In genomic region chr4:122516376-122516775, GRCh38 we compare ENCODE assay signal across 9 cellular contexts. TPM values are rescaled to one million over a fixed set of nuclear protein-coding genes. Genes with fewer than 3 reads are reported as not detected.
"Had no signal": no experiment of that assay in that cellular context is flagged by ENCODE, and none has a peak within 500 bp of the region (broad histone marks: within the 10 kb centered on the region; RNA-seq: fewer than 3 reads in every experiment).

No MANE protein-coding gene starts in this region.

- H3K27ac ChIP-seq: GM23248 had no signal

- H3K4me3 ChIP-seq: GM23248, HAP-1 had no signal

- H3K36me3 ChIP-seq: HAP-1 had no signal

- H3K4me1 ChIP-seq: HAP-1 had no signal

- DNase-seq: GM23248, GOT3, H7, IMR-90 had no signal

- FAIRE-seq: HTR-8/SVneo had no signal

- H2AFZ ChIP-seq: GM23248 had no signal

- H3K9ac ChIP-seq: GM23248 had no signal

- H3K9me3 ChIP-seq: HAP-1 had no signal

- ATAC-seq: HCT116 had no signal

RNA-seq across cellular contexts. Expression of gene IL2, which starts 59.9 kb away (rescaled TPM):
- total RNA-seq: GM23248, H4, H7, HT-29, IMR-90 had no signal
- polyA plus RNA-seq: GM23248, IMR-90 had no signal
